In the genomic region with DNA sequence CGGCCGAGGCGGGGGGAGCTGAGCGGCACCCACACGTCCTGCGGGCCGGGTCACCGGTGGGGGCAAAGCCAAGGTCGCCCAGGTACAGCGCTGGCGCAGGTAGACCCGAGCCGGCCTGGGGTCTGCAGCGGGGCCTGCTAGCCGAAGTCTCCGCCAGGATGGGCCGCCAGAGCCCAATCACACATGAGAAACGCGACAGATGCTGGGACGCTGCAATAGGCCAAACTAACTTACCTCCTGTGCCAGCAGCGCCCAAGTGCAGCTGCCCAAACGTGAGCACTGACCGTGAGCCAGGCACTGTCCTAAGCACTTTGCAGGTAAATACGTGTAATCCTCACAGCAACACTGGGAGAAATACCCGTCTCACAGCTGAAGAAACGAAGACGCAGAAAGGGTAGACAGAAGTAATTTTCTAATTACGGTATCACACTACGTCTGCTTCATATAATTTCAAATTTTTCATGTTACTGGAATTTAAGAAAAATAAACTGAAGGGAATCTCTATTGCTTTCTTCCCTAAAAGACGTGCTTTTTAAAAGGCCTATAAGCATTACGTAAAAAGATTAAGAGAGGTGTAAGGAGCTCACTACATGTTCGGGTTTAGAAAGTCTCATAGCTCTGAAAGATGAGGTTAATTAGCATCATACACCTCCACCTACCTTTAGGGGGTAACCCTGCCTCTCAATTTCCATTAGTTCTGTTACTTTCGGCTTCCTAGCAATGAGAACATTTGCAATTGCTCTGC, we compare ENCODE assay signal across 8 cellular contexts. TPM values are rescaled to one million over a fixed set of nuclear protein-coding genes. Genes with fewer than 3 reads are reported as not detected.
DNase-seq lines count a peak whose midpoint lies in the region; ATAC-seq, FAIRE-seq and TF ChIP-seq lines count a peak whose summit lies in the region.

No MANE protein-coding gene starts in this region.

- peaks cover 0 to 9% of the 10 kb centered on the region in 2 donors for H3K36me3 ChIP-seq in neuronal stem cell (replicated peaks in 1 of 2; ENCODE audit: control insufficient read depth in 2 of 2, insufficient read depth in 2 of 2, low read length in 2 of 2)

- no peak overlapping the region for H4K91ac ChIP-seq in neuronal stem cell (ENCODE audit: low read depth, low read length, poor library complexity)

- FAIRE-seq in GM12891 (lab: Jason Lieb, UNC): no peak

- H3K27me3 ChIP-seq in neuronal stem cell (ENCODE audit: control insufficient read depth in 3 of 3, insufficient read depth in 3 of 3, low read depth in 1 of 3, low read length in 3 of 3): peaks cover 0 to 20% (median 0%) of the 10 kb centered on the region in 3 experiments

- no peak for TF ChIP-seq POLR2A in NB4 (IDR thresholded peaks at IDR 0.05; ENCODE audit: extremely low read depth, insufficient read length)
- no peak for TF ChIP-seq POLR2A in GM12891 (IDR thresholded peaks at IDR 0.05; ENCODE audit: low read depth, low read length)

- H2BK5ac ChIP-seq in neuronal stem cell (ENCODE audit: low read length): peak overlapping the region; percentile 66

- peak overlapping the region; percentile 84 for H2AFZ ChIP-seq in neuronal stem cell (ENCODE audit: low read length)

- DNase-seq in NB4 (ENCODE audit: low read depth) (peak; percentile 13), epithelial cell of proximal tubule (ENCODE audit: low read depth) (no peak), neuronal stem cell (ENCODE audit: low spot score) (no peak), GM12891 (ENCODE audit: insufficient read length, low spot score) (no peak), NOMO-1 (lab: John Stamatoyannopoulos, UW; ENCODE audit: unreplicated experiment in 2 of 2) (no peak)
- DNase-seq in NK-92 treated with Interleukin-12 subunit alpha and Interleukin-12 subunit beta, amount 100 ng/mL, for 24 hours (lab: John Stamatoyannopoulos, UW): no peak

- no peak overlapping the region for H4K8ac ChIP-seq in neuronal stem cell (ENCODE audit: low read depth, low read length)

- WGBS in neuronal stem cell (ENCODE audit: extremely low coverage in 2 of 2, insufficient read length in 2 of 2, insufficient replicate concordance in 1 of 2), 2 donors: no CpG with 5 or more reads among the region's 33 CpGs

- no peak overlapping the region for H2BK15ac ChIP-seq in neuronal stem cell (ENCODE audit: low read length)

- H3K4ac ChIP-seq in neuronal stem cell (ENCODE audit: low read length): no peak overlapping the region

- H3K23ac ChIP-seq in neuronal stem cell (ENCODE audit: low read depth, low read length, poor library complexity): no peak overlapping the region

- H2BK120ac ChIP-seq in neuronal stem cell (ENCODE audit: low read depth, low read length): no peak overlapping the region

- H2BK12ac ChIP-seq in neuronal stem cell (ENCODE audit: low read length): peak overlapping the region; percentile 58

- no peak overlapping the region for H3K27ac ChIP-seq in neuronal stem cell (replicated peaks; ENCODE audit: low read length)

- no peaks in the 10 kb centered on the region for H3K79me1 ChIP-seq in neuronal stem cell (ENCODE audit: low read depth, low read length)

- H3K4me2 ChIP-seq in neuronal stem cell (ENCODE audit: insufficient read depth, low read length, poor library complexity, severe bottlenecking): peak overlapping the region; percentile 52

- H3K9me3 ChIP-seq in neuronal stem cell (replicated peaks in 1 of 2; ENCODE audit: control insufficient read depth in 2 of 2, insufficient read depth in 1 of 2, low read depth in 1 of 2, low read length in 2 of 2): peaks cover 4 to 9% of the 10 kb centered on the region in 2 donors

- H3K9ac ChIP-seq in neuronal stem cell (ENCODE audit: low read depth, low read length, poor library complexity): peak overlapping the region; percentile 37

- TF ChIP-seq CTCF in NB4 (IDR thresholded peaks at IDR 0.05; ENCODE audit: low read depth, low read length): no peak
- TF ChIP-seq CTCF in epithelial cell of proximal tubule (conservative IDR thresholded peaks at IDR 0.05; ENCODE audit: low read depth, low read length): no peak

- H2AK5ac ChIP-seq in neuronal stem cell (ENCODE audit: low read depth, low read length): peak overlapping the region; percentile 40

- peak overlapping the region; percentile 67 for H3K18ac ChIP-seq in neuronal stem cell (ENCODE audit: low read length)

- ATAC-seq in GM19438 (IDR thresholded peaks at IDR 0.05; ENCODE audit: low read depth, unreplicated experiment) (peak; percentile 41), GM18502 (IDR thresholded peaks at IDR 0.05; ENCODE audit: poor library complexity, unreplicated experiment) (no peak)

- no peak overlapping the region for H3K4me3 ChIP-seq in NB4 (ENCODE audit: low read depth, low read length)
- peak overlapping the region; percentile 52 for H3K4me3 ChIP-seq in epithelial cell of proximal tubule (ENCODE audit: low read depth, low read length)
- peak overlapping the region; percentile 56 to 81 for H3K4me3 ChIP-seq in neuronal stem cell (ENCODE audit: low read length in 2 of 2)

- no peaks in the 10 kb centered on the region for H3K4me1 ChIP-seq in neuronal stem cell (ENCODE audit: control insufficient read depth in 2 of 2, insufficient read depth in 1 of 2, low read depth in 1 of 2, low read length in 2 of 2)

- H3K14ac ChIP-seq in neuronal stem cell (ENCODE audit: low read length): no peak overlapping the region

TF ChIP-seq in GM12891, 5 proteins besides CTCF, POLR2A, EP300 and RAD21:
- TF ChIP-seq POLR2AphosphoS5 (IDR thresholded peaks at IDR 0.05; ENCODE audit: low read depth, low read length) (no peak), PAX5 (IDR thresholded peaks at IDR 0.05; ENCODE audit: insufficient read depth, low read length, severe bottlenecking) (no peak), TAF1 (IDR thresholded peaks at IDR 0.05; ENCODE audit: low read depth, low read length) (no peak), SPI1 (IDR thresholded peaks at IDR 0.05; ENCODE audit: low read depth, low read length) (no peak), POU2F2 (IDR thresholded peaks at IDR 0.05; ENCODE audit: low read depth, low read length) (no peak)

RNA-seq across cellular contexts. Expression of a gene that starts 0.6 kb away (rescaled TPM):
- total RNA-seq in epithelial cell of proximal tubule: 17.4 and 22.1 TPM in 2 replicates
- polyA plus RNA-seq in neuronal stem cell (2013, experiment 1 of 2): 5.6 TPM
- polyA plus RNA-seq in neuronal stem cell (2013, experiment 2 of 2): 5.9 TPM
- polyA plus RNA-seq in GM12891 (2012; ENCODE audit: low read depth, missing spikeins): 16.3 TPM
